17 cellular contexts compared by ENCODE assay signal in genomic region chr1:53112271-53112774, GRCh38. TPM values are rescaled to one million over a fixed set of nuclear protein-coding genes. Genes with fewer than 3 reads are reported as not detected.
DNase-seq lines count a peak whose midpoint lies in the region; ATAC-seq and TF ChIP-seq lines count a peak whose summit lies in the region.
"Had no signal": no experiment of that assay in that cellular context is flagged by ENCODE, and none has a peak within 500 bp of the region (broad histone marks: within the 10 kb centered on the region; RNA-seq: fewer than 3 reads in every experiment).

No MANE protein-coding gene starts in this region.

- no peaks in the 10 kb centered on the region for H3K79me2 ChIP-seq in GM23248 (ENCODE audit: insufficient read depth)

- DNase-seq in GM23248 (peak; percentile 87), WERI-Rb-1 (no peak), foreskin fibroblast (peak; percentile 64 to 74), upper lobe of right lung (no peak), SHP77 (lab: John Stamatoyannopoulos, UW) (no peak), DMS53 treated with DMSO at 0.1 percent for 48 hours (lab: John Stamatoyannopoulos, UW; ENCODE audit: unreplicated experiment) (no peak), D341Med (ENCODE audit: low spot score) (no peak)
- DNase-seq: activated CD4-positive, alpha-beta T cell treated with anti-CD3 and anti-CD28 coated beads for 4 hours; activated effector memory CD4-positive, alpha-beta T cell treated with Interleukin-2 at 50 U/mL for 16 hours; COR-L47; NCI-H2171; stimulated activated CD4-positive, alpha-beta T cell treated with anti-CD3 and anti-CD28 coated beads, Interleukin-2, amount 100 ng/mL, for 24 hours; T-helper 1 cell had no signal

- in situ Hi-C loops in GM23248 (cut with MboI), result no loop called here

- peak overlapping the region; percentile 45 for H3K9ac ChIP-seq in GM23248

- no peak overlapping the region for H2AFZ ChIP-seq in GM23248

- H4K20me1 ChIP-seq in GM23248 (ENCODE audit: insufficient read depth), result no peaks in the 10 kb centered on the region

- H3K36me3 ChIP-seq in GM23248 (ENCODE audit: low read depth) (no peaks in the 10 kb centered on the region), WERI-Rb-1 (peaks cover 71% of the 10 kb centered on the region), upper lobe of right lung (no peaks in the 10 kb centered on the region)
- H3K36me3 ChIP-seq: cardiac muscle cell had no signal

- TF ChIP-seq CTCF in WERI-Rb-1 (IDR thresholded peaks at IDR 0.05; ENCODE audit: low read depth, low read length), result no peak
- no peak for TF ChIP-seq CTCF in foreskin fibroblast (IDR thresholded peaks at IDR 0.05; ENCODE audit: low read depth, low read length)
- no peak for TF ChIP-seq CTCF in upper lobe of right lung (IDR thresholded peaks at IDR 0.05)

- no peaks in the 10 kb centered on the region for H3K9me2 ChIP-seq in GM23248 (ENCODE audit: insufficient read depth)

- peaks cover 37% of the 10 kb centered on the region for H3K4me1 ChIP-seq in GM23248 (ENCODE audit: insufficient read depth)
- H3K4me1 ChIP-seq in upper lobe of right lung, result peaks cover 40% of the 10 kb centered on the region

- H3K27me3 ChIP-seq in GM23248 (replicated peaks; ENCODE audit: insufficient read depth) (no peaks in the 10 kb centered on the region), WERI-Rb-1 (ENCODE audit: insufficient read depth, low read depth, severe bottlenecking) (no peaks in the 10 kb centered on the region), upper lobe of right lung (no peaks in the 10 kb centered on the region)

- peaks cover 44% of the 10 kb centered on the region for H3F3A ChIP-seq in GM23248 (ENCODE audit: insufficient read depth)

- intact Hi-C loops in upper lobe of right lung (cut with DNase I), result no loop called here

- no peak for ATAC-seq in upper lobe of right lung

- H3K4me2 ChIP-seq in GM23248 (ENCODE audit: unreplicated experiment), result peak overlapping the region; percentile 4

- no peak overlapping the region for H3K4me3 ChIP-seq in GM23248
- no peak overlapping the region for H3K4me3 ChIP-seq in WERI-Rb-1 (ENCODE audit: low read depth, low read length)
- H3K4me3 ChIP-seq in foreskin fibroblast (ENCODE audit: low read depth in 1 of 2, low read length in 2 of 2), result no peak overlapping the region
- no peak overlapping the region for H3K4me3 ChIP-seq in upper lobe of right lung
- H3K4me3 ChIP-seq: cardiac muscle cell had no signal

- H3K27ac ChIP-seq in GM23248 (peak overlapping the region; percentile 84), WERI-Rb-1 (peak overlapping the region; percentile 22), upper lobe of right lung (peak overlapping the region; percentile 3)
- H3K27ac ChIP-seq: cardiac muscle cell, epithelial cell of prostate had no signal

- 15 to 42% methylated on average over 2 of the region's 2 CpGs for WGBS in GM23248 (ENCODE audit: low coverage in 1 of 2, low lambda C conversion rate in 2 of 2, missing lambda C conversion rate in 2 of 2), 2 experiments

- peaks cover 7% of the 10 kb centered on the region for H3K9me3 ChIP-seq in GM23248 (ENCODE audit: low read depth)
- H3K9me3 ChIP-seq in WERI-Rb-1 (ENCODE audit: severe bottlenecking), result no peaks in the 10 kb centered on the region
- no peaks in the 10 kb centered on the region for H3K9me3 ChIP-seq in upper lobe of right lung

RNA-seq across cellular contexts. Expression of gene SLC1A7, which starts 30.1 kb away (rescaled TPM):
- total RNA-seq in GM23248 (2014; rRNA removed; shearing (Covaris generic)), result 0.13 TPM in 1 of 2 replicates, not detected in the other
- polyA plus RNA-seq in GM23248 (2016; fragmentation: Nextera tagmentation; extraction: Ambion mirVana), result 0.51 and 0.76 TPM in 2 replicates
- 0.26 TPM for total RNA-seq in upper lobe of right lung
- total RNA-seq: cardiac muscle cell, MCF 10A, progenitor cell of endocrine pancreas had no signal
- polyA plus RNA-seq: cardiac muscle cell had no signal

RNA-seq across cellular contexts. Expression of gene PODN, which starts 50.3 kb away (rescaled TPM):
- 54.0 and 54.8 TPM in 2 replicates for total RNA-seq in GM23248 (2014; rRNA removed; shearing (Covaris generic))
- 71.6 and 73.7 TPM in 2 replicates for polyA plus RNA-seq in GM23248 (2016; fragmentation: Nextera tagmentation; extraction: Ambion mirVana)
- total RNA-seq in upper lobe of right lung, result 56.5 TPM
- total RNA-seq: MCF 10A had no signal

Comparison
In these comparisons a context has a peak if more than half of its experiments do, and no peak if none do; other contexts are left out.
1. DNase-seq: peak in GM23248 (single experiment) and foreskin fibroblast (2 of 2); none in WERI-Rb-1 (single experiment), upper lobe of right lung (single experiment), SHP77 (0 of 2), DMS53 treated with DMSO at 0.1 percent for 48 hours (single experiment) and D341Med (single experiment).
2. H3K27ac ChIP-seq: peak in every context shown above with its lines; median percentile 84 in GM23248; 22 in WERI-Rb-1; 3 in upper lobe of right lung.